ENCODE assay signal across 1 cellular context in genomic region chr5:75336625-75337336, GRCh38.
TF ChIP-seq lines count a peak whose summit lies in the region.

TSS of gene HMGCR (plus strand) at chr5:75337220. CDS start at chr5:75342606, 5,386 bp downstream.

TF ChIP-seq in K562, 482 proteins besides CTCF, POLR2A, EP300 and RAD21 (continued from another document and continues in another):
- TF ChIP-seq PTTG1 (tag; IDR thresholded peaks at IDR 0.05; ENCODE audit: low read depth), result no peak
- TF ChIP-seq TARDBP (IDR thresholded peaks at IDR 0.05), result peak; percentile 89
- no peak for TF ChIP-seq ZNF778 (CRISPR knock-in tag; IDR thresholded peaks at IDR 0.05)
- peak; percentile 95 for TF ChIP-seq CC2D1A (IDR thresholded peaks at IDR 0.05)
- TF ChIP-seq RCOR1 (IDR thresholded peaks at IDR 0.05; ENCODE audit: borderline replicate concordance in 1 of 2, low read depth in 2 of 2, low read length in 2 of 2), result peak in 1 of 2 experiments; percentile 95; a peak in 2 of 4 replicates
- peak; percentile 67 for TF ChIP-seq GABPA (tag; conservative IDR thresholded peaks at IDR 0.05; ENCODE audit: low read depth)
- TF ChIP-seq, protein P1, sequence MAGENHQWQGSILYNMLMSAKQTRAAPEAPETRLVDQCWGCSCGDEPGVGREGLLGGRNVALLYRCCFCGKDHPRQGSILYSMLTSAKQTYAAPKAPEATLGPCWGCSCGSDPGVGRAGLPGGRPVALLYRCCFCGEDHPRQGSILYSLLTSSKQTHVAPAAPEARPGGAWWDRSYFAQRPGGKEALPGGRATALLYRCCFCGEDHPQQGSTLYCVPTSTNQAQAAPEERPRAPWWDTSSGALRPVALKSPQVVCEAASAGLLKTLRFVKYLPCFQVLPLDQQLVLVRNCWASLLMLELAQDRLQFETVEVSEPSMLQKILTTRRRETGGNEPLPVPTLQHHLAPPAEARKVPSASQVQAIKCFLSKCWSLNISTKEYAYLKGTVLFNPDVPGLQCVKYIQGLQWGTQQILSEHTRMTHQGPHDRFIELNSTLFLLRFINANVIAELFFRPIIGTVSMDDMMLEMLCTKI (IDR thresholded peaks at IDR 0.05; ENCODE audit: partially characterized antibody), result no peak
- no peak for TF ChIP-seq SMAD3 (CRISPR knock-in tag; conservative IDR thresholded peaks at IDR 0.05)
- no peak for TF ChIP-seq KAT2B (IDR thresholded peaks at IDR 0.05; ENCODE audit: low read depth, low read length)
- peak; percentile 93 for TF ChIP-seq CTBP1 (IDR thresholded peaks at IDR 0.05; ENCODE audit: borderline replicate concordance)
- no peak for TF ChIP-seq CHD1 (IDR thresholded peaks at IDR 0.05; ENCODE audit: low read length)
- TF ChIP-seq POLR3A (IDR thresholded peaks at IDR 0.05; ENCODE audit: borderline replicate concordance, extremely low read depth, insufficient read depth, insufficient read length), result no peak
- TF ChIP-seq CHD2 (IDR thresholded peaks at IDR 0.05; ENCODE audit: low read depth, low read length), result peak; percentile 66
- TF ChIP-seq NFYB (IDR thresholded peaks at IDR 0.05; ENCODE audit: extremely low read depth, insufficient read length), result peak; percentile 86
- no peak; the same call in 1 of the 2 replicates for TF ChIP-seq ZBTB7A (IDR thresholded peaks at IDR 0.05; ENCODE audit: borderline replicate concordance, control insufficient read depth, low read depth, low read length)
- no peak for TF ChIP-seq HMG20B (CRISPR knock-in tag; IDR thresholded peaks at IDR 0.05)
- no peak for TF ChIP-seq ZBTB8A (IDR thresholded peaks at IDR 0.05; ENCODE audit: partially characterized antibody)
- TF ChIP-seq, protein P2, sequence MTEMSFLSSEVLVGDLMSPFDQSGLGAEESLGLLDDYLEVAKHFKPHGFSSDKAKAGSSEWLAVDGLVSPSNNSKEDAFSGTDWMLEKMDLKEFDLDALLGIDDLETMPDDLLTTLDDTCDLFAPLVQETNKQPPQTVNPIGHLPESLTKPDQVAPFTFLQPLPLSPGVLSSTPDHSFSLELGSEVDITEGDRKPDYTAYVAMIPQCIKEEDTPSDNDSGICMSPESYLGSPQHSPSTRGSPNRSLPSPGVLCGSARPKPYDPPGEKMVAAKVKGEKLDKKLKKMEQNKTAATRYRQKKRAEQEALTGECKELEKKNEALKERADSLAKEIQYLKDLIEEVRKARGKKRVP (CRISPR knock-in tag; IDR thresholded peaks at IDR 0.05), result no peak
- TF ChIP-seq TAF15 (IDR thresholded peaks at IDR 0.05; ENCODE audit: low read depth, low read length), result no peak
- no peak for TF ChIP-seq HMG20A (CRISPR knock-in tag; conservative IDR thresholded peaks at IDR 0.05)
- no peak for TF ChIP-seq ZNF79 (CRISPR knock-in tag; IDR thresholded peaks at IDR 0.05; ENCODE audit: low read depth)
- no peak for TF ChIP-seq ZBTB49 (CRISPR knock-in tag; IDR thresholded peaks at IDR 0.05; ENCODE audit: borderline replicate concordance)
- no peak for TF ChIP-seq CREB3 (tag; conservative IDR thresholded peaks at IDR 0.05; ENCODE audit: low read depth)
- TF ChIP-seq EP400 (IDR thresholded peaks at IDR 0.05), result peak; percentile 87
- TF ChIP-seq, protein P3, sequence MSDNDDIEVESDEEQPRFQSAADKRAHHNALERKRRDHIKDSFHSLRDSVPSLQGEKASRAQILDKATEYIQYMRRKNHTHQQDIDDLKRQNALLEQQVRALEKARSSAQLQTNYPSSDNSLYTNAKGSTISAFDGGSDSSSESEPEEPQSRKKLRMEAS (CRISPR knock-in tag; IDR thresholded peaks at IDR 0.05), result peak; percentile 97
- TF ChIP-seq ZNF740 (CRISPR knock-in tag; IDR thresholded peaks at IDR 0.05), result peak; percentile 70; the same call in 1 of the 2 replicates
- TF ChIP-seq ZNF740 (tag; IDR thresholded peaks at IDR 0.05), result no peak
- no peak for TF ChIP-seq ZBTB43 (CRISPR knock-in tag; IDR thresholded peaks at IDR 0.05)
- no peak for TF ChIP-seq ATF1 (CRISPR knock-in tag; IDR thresholded peaks at IDR 0.05)
- TF ChIP-seq ATF1 (tag; IDR thresholded peaks at IDR 0.05), result peak; percentile 98
- peak; percentile 84 for TF ChIP-seq FOXM1 (IDR thresholded peaks at IDR 0.05; ENCODE audit: low read depth)
- TF ChIP-seq FOXM1 (CRISPR knock-in tag; IDR thresholded peaks at IDR 0.05; ENCODE audit: low read depth), result 0 out of 2 replicates have a peak, but pooled peaks have one; percentile 57
- TF ChIP-seq PCBP2 (IDR thresholded peaks at IDR 0.05; ENCODE audit: low read depth, low read length, poor library complexity, severe bottlenecking), result no peak
- TF ChIP-seq ATF7 (IDR thresholded peaks at IDR 0.05), result peak; percentile 90
- 0 out of 2 replicates have a peak, but pooled peaks have one; percentile 63 for TF ChIP-seq NCOA1 (IDR thresholded peaks at IDR 0.05; ENCODE audit: low read depth)
- TF ChIP-seq E4F1 (CRISPR knock-in tag; IDR thresholded peaks at IDR 0.05; ENCODE audit: borderline replicate concordance), result no peak
- TF ChIP-seq POU5F1 (IDR thresholded peaks at IDR 0.05; ENCODE audit: borderline replicate concordance, low read depth, low read length, partially characterized antibody), result no peak
- TF ChIP-seq MAFF (IDR thresholded peaks at IDR 0.05; ENCODE audit: low read length), result no peak
- no peak for TF ChIP-seq ZNF668 (CRISPR knock-in tag; IDR thresholded peaks at IDR 0.05)
- 0 out of 2 replicates have a peak, but pooled peaks have one; percentile 1 for TF ChIP-seq DMBX1 (CRISPR knock-in tag; IDR thresholded peaks at IDR 0.05; ENCODE audit: borderline replicate concordance)
- peak; percentile 16 to 30; a peak in 2 of 4 replicates for TF ChIP-seq SIN3A (IDR thresholded peaks at IDR 0.05; ENCODE audit: borderline replicate concordance in 2 of 2, control insufficient read depth in 1 of 2, low read depth in 2 of 2, low read length in 2 of 2)
- TF ChIP-seq, protein P4, sequence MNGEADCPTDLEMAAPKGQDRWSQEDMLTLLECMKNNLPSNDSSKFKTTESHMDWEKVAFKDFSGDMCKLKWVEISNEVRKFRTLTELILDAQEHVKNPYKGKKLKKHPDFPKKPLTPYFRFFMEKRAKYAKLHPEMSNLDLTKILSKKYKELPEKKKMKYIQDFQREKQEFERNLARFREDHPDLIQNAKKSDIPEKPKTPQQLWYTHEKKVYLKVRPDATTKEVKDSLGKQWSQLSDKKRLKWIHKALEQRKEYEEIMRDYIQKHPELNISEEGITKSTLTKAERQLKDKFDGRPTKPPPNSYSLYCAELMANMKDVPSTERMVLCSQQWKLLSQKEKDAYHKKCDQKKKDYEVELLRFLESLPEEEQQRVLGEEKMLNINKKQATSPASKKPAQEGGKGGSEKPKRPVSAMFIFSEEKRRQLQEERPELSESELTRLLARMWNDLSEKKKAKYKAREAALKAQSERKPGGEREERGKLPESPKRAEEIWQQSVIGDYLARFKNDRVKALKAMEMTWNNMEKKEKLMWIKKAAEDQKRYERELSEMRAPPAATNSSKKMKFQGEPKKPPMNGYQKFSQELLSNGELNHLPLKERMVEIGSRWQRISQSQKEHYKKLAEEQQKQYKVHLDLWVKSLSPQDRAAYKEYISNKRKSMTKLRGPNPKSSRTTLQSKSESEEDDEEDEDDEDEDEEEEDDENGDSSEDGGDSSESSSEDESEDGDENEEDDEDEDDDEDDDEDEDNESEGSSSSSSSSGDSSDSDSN (IDR thresholded peaks at IDR 0.05; ENCODE audit: borderline replicate concordance in 1 of 2, low read depth in 2 of 2, low read length in 2 of 2), result peak; percentile 39 to 71; a peak in 1 of 4 replicates
- no peak for TF ChIP-seq ZFP30 (CRISPR knock-in tag; IDR thresholded peaks at IDR 0.05; ENCODE audit: borderline replicate concordance)
- TF ChIP-seq EHMT2 (IDR thresholded peaks at IDR 0.05), result no peak
- TF ChIP-seq RBFOX2 (IDR thresholded peaks at IDR 0.05; ENCODE audit: low read depth, low read length), result peak; percentile 92
- peak in 1 of 2 experiments; percentile 93; a peak in 3 of 4 replicates for TF ChIP-seq HDAC1 (IDR thresholded peaks at IDR 0.05)
- TF ChIP-seq CBFA2T3 (IDR thresholded peaks at IDR 0.05), result peak; percentile 50
- TF ChIP-seq, protein P5, sequence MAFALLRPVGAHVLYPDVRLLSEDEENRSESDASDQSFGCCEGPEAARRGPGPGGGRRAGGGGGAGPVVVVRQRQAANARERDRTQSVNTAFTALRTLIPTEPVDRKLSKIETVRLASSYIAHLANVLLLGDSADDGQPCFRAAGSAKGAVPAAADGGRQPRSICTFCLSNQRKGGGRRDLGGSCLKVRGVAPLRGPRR (CRISPR knock-in tag; IDR thresholded peaks at IDR 0.05), result no peak
- TF ChIP-seq ZNF24 (IDR thresholded peaks at IDR 0.05), result no peak
- TF ChIP-seq USF2 (CRISPR knock-in tag; IDR thresholded peaks at IDR 0.05), result no peak
- no peak; the same call in 1 of the 2 replicates for TF ChIP-seq ZKSCAN1 (IDR thresholded peaks at IDR 0.05; ENCODE audit: low read depth, low read length)
- no peak for TF ChIP-seq THAP12 (CRISPR knock-in tag; IDR thresholded peaks at IDR 0.05)
- TF ChIP-seq SMAD4 (CRISPR knock-in tag; conservative IDR thresholded peaks at IDR 0.05), result peak; percentile 46; the same call in 1 of the 2 replicates
